ENCODE assay signal across 8 cellular contexts in the genomic region with DNA sequence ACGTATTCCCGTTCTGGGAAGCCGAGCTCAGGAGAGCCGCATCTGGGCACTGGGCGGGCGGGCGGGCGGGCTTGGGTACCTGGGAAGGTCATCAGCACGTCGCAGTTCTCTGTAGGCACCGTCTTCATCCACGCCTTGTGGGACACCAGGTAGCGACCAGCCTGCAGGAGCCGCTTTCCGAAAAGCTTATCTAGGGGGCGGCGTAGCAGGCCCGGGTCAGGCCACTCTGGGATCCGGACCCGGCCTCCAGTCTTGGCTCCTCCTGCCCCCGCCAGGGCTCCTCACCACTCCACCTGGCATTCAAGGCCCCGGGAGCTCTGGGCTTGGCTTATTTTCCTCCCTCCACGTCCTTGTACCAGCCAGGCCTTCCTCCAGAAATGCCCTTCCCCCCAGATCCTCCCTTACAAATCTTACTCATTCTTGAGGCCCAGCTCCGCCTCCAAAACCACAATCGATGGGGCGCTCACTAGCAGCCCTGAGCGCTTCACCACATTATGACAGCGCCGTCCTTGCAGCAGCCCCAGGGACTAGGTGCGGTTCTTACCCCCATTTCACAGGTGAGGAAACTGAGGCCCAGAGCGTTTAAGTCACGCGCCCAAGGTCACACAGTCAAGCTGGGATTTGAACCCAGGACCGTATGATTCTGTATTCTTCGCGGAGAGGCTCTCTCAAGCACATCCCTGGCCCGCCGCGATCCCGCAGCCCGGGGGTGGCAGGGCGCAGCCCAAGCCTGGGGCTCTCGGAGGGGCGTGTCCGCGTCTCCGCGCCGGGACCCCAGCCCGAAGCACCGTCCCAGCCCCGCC. TPM values are rescaled to one million over a fixed set of nuclear protein-coding genes. Genes with fewer than 3 reads are reported as not detected.
DNase-seq lines count a peak whose midpoint lies in the region; ATAC-seq, FAIRE-seq and TF ChIP-seq lines count a peak whose summit lies in the region.

No MANE protein-coding gene starts in this region.

- TF ChIP-seq POLR2A in endothelial cell of umbilical vein (IDR thresholded peaks at IDR 0.05; ENCODE audit: low read depth, low read length): no peak

- H3K27me3 Mint-ChIP-seq in neural crest cell (ENCODE audit: low read depth): peaks cover 21% of the 10 kb centered on the region

- dilution Hi-C loops in endothelial cell of umbilical vein (cut with MboI; ENCODE audit: extremely low pct_ligation_motif_present, low sequenced_read_pairs): no loop called here

- H3K4me1 ChIP-seq in endothelial cell of umbilical vein (ENCODE audit: control insufficient read depth, extremely low read depth, insufficient read depth, low read length) (peaks cover 20% of the 10 kb centered on the region), tibial artery (peaks cover 0 to 53% (median 34%) of the 10 kb centered on the region in 4 donors)

- DNase-seq in GM10248 (ENCODE audit: extremely low spot score) (peak; percentile 68), NAMALWA (ENCODE audit: low spot score) (peak; percentile 22), endothelial cell of umbilical vein (ENCODE audit: low read depth, low spot score) (no peak), neural crest cell (ENCODE audit: low read depth, low spot score) (no peak), tibial artery (no peak), ureter (ENCODE audit: low spot score) (no peak)
- peak; percentile 86 for DNase-seq in activated CD8-positive, alpha-beta memory T cell treated with anti-CD3 and anti-CD28 coated beads for 24 hours

- H3K36me3 Mint-ChIP-seq in neural crest cell (ENCODE audit: low read depth): peaks cover 8% of the 10 kb centered on the region

- peaks cover 22% of the 10 kb centered on the region for H3K4me1 Mint-ChIP-seq in neural crest cell

- FAIRE-seq in endothelial cell of umbilical vein (lab: Jason Lieb, UNC): no peak

- peak overlapping the region; percentile 94 for H3K4me3 Mint-ChIP-seq in neural crest cell

- H3K9me3 Mint-ChIP-seq in neural crest cell: no peaks in the 10 kb centered on the region

- H3K27ac ChIP-seq in endothelial cell of umbilical vein (ENCODE audit: insufficient read depth, low read depth, low read length) (no peak overlapping the region), tibial artery (peak overlapping the region; percentile 68 to 70)

- H3K9me3 ChIP-seq in endothelial cell of umbilical vein (replicated peaks; ENCODE audit: control insufficient read depth, insufficient read depth, low read length): no peaks in the 10 kb centered on the region
- H3K9me3 ChIP-seq in tibial artery: no peaks in the 10 kb centered on the region

- H3K27ac Mint-ChIP-seq in neural crest cell (ENCODE audit: unreplicated experiment): peak overlapping the region; percentile 90

- H3K36me3 ChIP-seq in endothelial cell of umbilical vein (ENCODE audit: control insufficient read depth in 2 of 2, extremely low read depth in 1 of 2, insufficient read depth in 2 of 2, low read length in 2 of 2) (no peaks in the 10 kb centered on the region), tibial artery (peaks cover 0 to 8% (median 0%) of the 10 kb centered on the region in 3 donors)

- peak overlapping the region; percentile 69 for H3K4me2 ChIP-seq in endothelial cell of umbilical vein (ENCODE audit: insufficient read depth, low read length)

- no peak for ATAC-seq in GM18511 (IDR thresholded peaks at IDR 0.05; ENCODE audit: unreplicated experiment)

- H3K4me3 ChIP-seq in endothelial cell of umbilical vein (replicated peaks in 1 of 3; ENCODE audit: insufficient read depth in 1 of 3, low read depth in 1 of 3, low read length in 3 of 3) (peak overlapping the region; percentile 26 to 55 (median 46)), tibial artery (peak overlapping the region; percentile 69 to 87)

- H3K79me2 ChIP-seq in endothelial cell of umbilical vein (ENCODE audit: control insufficient read depth, insufficient read depth, low read length): peaks cover 4% of the 10 kb centered on the region

- H3K27me3 ChIP-seq in endothelial cell of umbilical vein (ENCODE audit: control insufficient read depth in 2 of 2, insufficient read depth in 2 of 2, low read length in 2 of 2) (peaks cover 4 to 18% of the 10 kb centered on the region in 2 experiments), tibial artery (no peaks in the 10 kb centered on the region)

- H3K9me1 ChIP-seq in endothelial cell of umbilical vein (replicated peaks; ENCODE audit: control insufficient read depth, extremely low read depth, insufficient read depth, low read length): no peaks in the 10 kb centered on the region

- H2AFZ ChIP-seq in endothelial cell of umbilical vein (ENCODE audit: low read depth, low read length): peak overlapping the region; percentile 89

- BruUV-seq in endothelial cell of umbilical vein (replicated peaks; lab: Mats Ljungman, UMichigan): no TSS peak

- TF ChIP-seq CTCF in GM10248 (IDR thresholded peaks at IDR 0.05; ENCODE audit: control extremely low read depth, extremely low read depth, low read depth, missing control alignments): no peak
- TF ChIP-seq CTCF in endothelial cell of umbilical vein (IDR thresholded peaks at IDR 0.05; ENCODE audit: extremely low read depth in 1 of 2, insufficient read depth in 1 of 2, low read depth in 1 of 2, low read length in 2 of 2): no peak
- TF ChIP-seq CTCF in neural crest cell (conservative IDR thresholded peaks at IDR 0.05): no peak
- no peak for TF ChIP-seq CTCF in tibial artery (IDR thresholded peaks at IDR 0.05)

- CTCF ChIA-PET in GM10248 (lab: Yijun Ruan, JAX) (interaction anchor here (1.4 to 2.2 kb wide), 7 partner anchors 9 to 60 kb away, joined by 4 to 9 read pairs (median 6); a partner anchor contains a TSS), endothelial cell of umbilical vein (lab: Charles Lee) (interaction anchor here (1.0 to 2.6 kb wide), 5 partner anchors 13 to 56 kb away, joined by 3 to 12 read pairs (median 5); a partner anchor contains a TSS)

- POLR2A ChIA-PET in GM10248 (lab: Yijun Ruan, JAX) (interaction anchor here (1.1 kb wide), 1 partner anchor 13 kb away, joined by 3 read pairs; no protein-coding TSS in a partner anchor), endothelial cell of umbilical vein (lab: Charles Lee) (interaction anchor here (0.5 kb wide), 1 partner anchor 662 kb away, joined by 4 read pairs; no protein-coding TSS in a partner anchor)

- peak overlapping the region; percentile 27 for H3K9ac ChIP-seq in endothelial cell of umbilical vein (replicated peaks; ENCODE audit: extremely low read depth, insufficient read depth, low read length)

- H4K20me1 ChIP-seq in endothelial cell of umbilical vein (replicated peaks; ENCODE audit: control insufficient read depth, extremely low read depth, insufficient read depth, low read length): no peaks in the 10 kb centered on the region

- intact Hi-C loops in endothelial cell of umbilical vein (cut with micrococcal nuclease) (no loop called here), tibial artery (cut with DNase I; ENCODE audit: low total_unique reads) (no loop called here)

RNA-seq across cellular contexts. Expression of a gene that starts 0.8 kb away (rescaled TPM):
- 6.8 and 7.5 TPM in 2 replicates for total RNA-seq in endothelial cell of umbilical vein
- polyA plus RNA-seq in endothelial cell of umbilical vein: 3.5 and 3.8 TPM in 2 replicates
- 1.5 and 2.2 TPM in 2 replicates for polyA plus RNA-seq in endothelial cell of umbilical vein (2011; cell fraction: cytosol; rRNA removed)
- 17.0 and 22.7 TPM in 2 replicates for polyA plus RNA-seq in endothelial cell of umbilical vein (2011; cell fraction: nucleus; rRNA removed)
- polyA plus RNA-seq in endothelial cell of umbilical vein (2012): 2.9 and 5.6 TPM in 2 replicates
- polyA minus RNA-seq in endothelial cell of umbilical vein: 3.8 and 5.0 TPM in 2 replicates
- 4.6 TPM for polyA minus RNA-seq in endothelial cell of umbilical vein (2011; cell fraction: cytosol; rRNA and poly(A)+ RNA removed)
- polyA minus RNA-seq in endothelial cell of umbilical vein (2011; cell fraction: nucleus; rRNA and poly(A)+ RNA removed): 6.3 and 7.8 TPM in 2 replicates
- total RNA-seq in neural crest cell: 37.4 and 43.3 TPM in 2 replicates
- total RNA-seq in ureter: 7.9 TPM

RNA-seq across cellular contexts. Expression of a gene that starts 3.5 kb away (rescaled TPM):
- total RNA-seq in endothelial cell of umbilical vein: 28.1 and 34.7 TPM in 2 replicates
- polyA plus RNA-seq in endothelial cell of umbilical vein: 12.7 and 15.4 TPM in 2 replicates
- 8.9 and 10.7 TPM in 2 replicates for polyA plus RNA-seq in endothelial cell of umbilical vein (2011; cell fraction: cytosol; rRNA removed)
- polyA plus RNA-seq in endothelial cell of umbilical vein (2011; cell fraction: nucleus; rRNA removed): 36.9 and 38.8 TPM in 2 replicates
- 11.6 and 12.1 TPM in 2 replicates for polyA plus RNA-seq in endothelial cell of umbilical vein (2012)
- 6.9 and 7.3 TPM in 2 replicates for polyA minus RNA-seq in endothelial cell of umbilical vein
- polyA minus RNA-seq in endothelial cell of umbilical vein (2011; cell fraction: cytosol; rRNA and poly(A)+ RNA removed): 40.6 TPM
- 10.6 and 18.5 TPM in 2 replicates for polyA minus RNA-seq in endothelial cell of umbilical vein (2011; cell fraction: nucleus; rRNA and poly(A)+ RNA removed)
- 57.8 TPM in 2 replicates for total RNA-seq in neural crest cell
- 30.3 TPM for total RNA-seq in ureter

RNA-seq across cellular contexts. Expression of a gene that starts 24.4 kb away (rescaled TPM):
- total RNA-seq in endothelial cell of umbilical vein (64.7 and 81.1 TPM in 2 replicates), neural crest cell (44.9 and 49.9 TPM in 2 replicates), ureter (32.0 TPM)
- 52.9 and 60.5 TPM in 2 replicates for polyA plus RNA-seq in endothelial cell of umbilical vein
- 66.6 and 82.4 TPM in 2 replicates for polyA plus RNA-seq in endothelial cell of umbilical vein (2011; cell fraction: cytosol; rRNA removed)
- 37.3 and 47.4 TPM in 2 replicates for polyA plus RNA-seq in endothelial cell of umbilical vein (2011; cell fraction: nucleus; rRNA removed)
- polyA plus RNA-seq in endothelial cell of umbilical vein (2012): 86.1 and 109 TPM in 2 replicates
- polyA minus RNA-seq in endothelial cell of umbilical vein: 20.5 and 28.8 TPM in 2 replicates
- polyA minus RNA-seq in endothelial cell of umbilical vein (2011; cell fraction: cytosol; rRNA and poly(A)+ RNA removed): 9.4 TPM
- 7.0 and 8.0 TPM in 2 replicates for polyA minus RNA-seq in endothelial cell of umbilical vein (2011; cell fraction: nucleus; rRNA and poly(A)+ RNA removed)

RNA-seq across cellular contexts. Expression of a gene that starts 28.1 kb away (rescaled TPM):
- total RNA-seq in endothelial cell of umbilical vein (55.7 and 61.6 TPM in 2 replicates), neural crest cell (73.4 and 74.2 TPM in 2 replicates), ureter (48.5 TPM)
- polyA plus RNA-seq in endothelial cell of umbilical vein: 45.5 and 50.1 TPM in 2 replicates
- 33.3 and 35.2 TPM in 2 replicates for polyA plus RNA-seq in endothelial cell of umbilical vein (2011; cell fraction: cytosol; rRNA removed)
- polyA plus RNA-seq in endothelial cell of umbilical vein (2011; cell fraction: nucleus; rRNA removed): 16.4 and 17.3 TPM in 2 replicates
- polyA plus RNA-seq in endothelial cell of umbilical vein (2012): 50.1 and 66.2 TPM in 2 replicates
- polyA minus RNA-seq in endothelial cell of umbilical vein: 16.6 and 19.2 TPM in 2 replicates
- polyA minus RNA-seq in endothelial cell of umbilical vein (2011; cell fraction: cytosol; rRNA and poly(A)+ RNA removed): 71.4 TPM
- 4.9 and 5.1 TPM in 2 replicates for polyA minus RNA-seq in endothelial cell of umbilical vein (2011; cell fraction: nucleus; rRNA and poly(A)+ RNA removed)

RNA-seq across cellular contexts. Expression of a gene that starts 30.6 kb away (rescaled TPM):
- total RNA-seq in endothelial cell of umbilical vein (5.9 and 6.8 TPM in 2 replicates), neural crest cell (8.1 and 8.5 TPM in 2 replicates), ureter (6.3 TPM)
- 8.7 and 12.7 TPM in 2 replicates for polyA plus RNA-seq in endothelial cell of umbilical vein
- 4.0 and 7.9 TPM in 2 replicates for polyA plus RNA-seq in endothelial cell of umbilical vein (2011; cell fraction: cytosol; rRNA removed)
- polyA plus RNA-seq in endothelial cell of umbilical vein (2011; cell fraction: nucleus; rRNA removed): 2.1 and 2.4 TPM in 2 replicates
- polyA plus RNA-seq in endothelial cell of umbilical vein (2012): 3.5 and 7.0 TPM in 2 replicates
- 3.4 and 4.2 TPM in 2 replicates for polyA minus RNA-seq in endothelial cell of umbilical vein
- polyA minus RNA-seq in endothelial cell of umbilical vein (2011; cell fraction: cytosol; rRNA and poly(A)+ RNA removed): 9.0 TPM
- 0.82 and 2.6 TPM in 2 replicates for polyA minus RNA-seq in endothelial cell of umbilical vein (2011; cell fraction: nucleus; rRNA and poly(A)+ RNA removed)

Comparison
In these comparisons a context has a peak if more than half of its experiments do, and no peak if none do; other contexts are left out.
1. DNase-seq: peak in GM10248 (single experiment), NAMALWA (single experiment) and activated CD8-positive, alpha-beta memory T cell treated with anti-CD3 and anti-CD28 coated beads for 24 hours (single experiment); none in endothelial cell of umbilical vein (single experiment), neural crest cell (single experiment), tibial artery (0 of 2) and ureter (single experiment).